10 cellular contexts compared by ENCODE assay signal in the genomic region with DNA sequence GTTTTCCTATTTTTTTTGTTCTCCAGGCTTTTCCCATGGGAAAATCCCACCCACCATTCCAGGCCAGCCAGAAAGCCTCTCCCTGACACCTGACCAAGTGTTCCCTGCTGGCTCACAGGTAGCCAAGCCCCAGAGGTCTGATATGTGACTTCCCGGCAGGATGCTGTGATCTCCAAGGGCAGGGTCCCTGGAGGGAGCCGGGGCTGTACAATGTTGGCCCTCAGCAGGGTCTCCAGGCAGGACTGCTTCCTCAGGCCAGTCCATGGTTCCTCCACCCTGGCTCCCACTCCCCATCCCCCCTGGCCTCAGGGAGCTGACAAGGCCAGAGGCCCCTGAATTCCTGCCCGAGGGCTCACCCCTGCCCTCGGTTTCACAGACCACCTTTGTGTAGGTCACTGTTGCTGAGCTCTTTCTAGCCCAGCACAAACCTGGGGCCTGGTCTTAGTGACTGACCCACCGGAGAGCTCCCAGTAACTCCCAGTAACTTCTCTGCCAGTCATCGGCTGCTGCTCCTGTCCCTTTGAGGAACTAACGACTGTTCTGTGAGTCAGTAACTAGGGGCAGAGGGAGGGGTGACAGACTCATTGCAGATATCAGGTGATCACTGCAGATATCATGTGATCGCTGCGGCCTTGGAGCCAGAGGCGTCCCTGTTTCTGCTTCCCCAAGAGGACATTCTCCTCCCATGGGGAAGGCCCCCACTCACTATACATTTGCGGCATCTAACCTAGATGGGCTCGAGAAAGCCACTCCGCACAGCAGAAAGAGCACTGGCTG. TPM values are rescaled to one million over a fixed set of nuclear protein-coding genes. Genes with fewer than 3 reads are reported as not detected.
A peak's percentile ranks its signal among the peaks of the same experiment; 100 is the strongest.
DNase-seq lines count a peak whose midpoint lies in the region; ATAC-seq and TF ChIP-seq lines count a peak whose summit lies in the region.
"Had no signal": no experiment of that assay in that cellular context is flagged by ENCODE, and none has a peak within 500 bp of the region (broad histone marks: within the 10 kb centered on the region; RNA-seq: fewer than 3 reads in every experiment).

No MANE protein-coding gene starts in this region.

- no peaks in the 10 kb centered on the region for H3K27me3 ChIP-seq in left lung

- DNase-seq in Right ventricle myocardium superior = peak; percentile 21
- DNase-seq in cardiac septum (ENCODE audit: low spot score) = no peak
- DNase-seq in T1000 (lab: John Stamatoyannopoulos, UW) = peak; percentile 26
- peak; percentile 64 to 72 for DNase-seq in left lung
- DNase-seq in natural killer cell treated with Interleukin-12 subunit alpha and Interleukin-12 subunit beta and Interleukin-15 and Interleukin-18, amount 100 ng/mL, for 72 hours (ENCODE audit: low spot score) = no peak
- DNase-seq in stimulated activated CD4-positive, alpha-beta T cell treated with anti-CD3 and anti-CD28 coated beads, Interleukin-2, amount 100 ng/mL, for 48 hours = no peak
- DNase-seq: activated B cell treated with CpG ODN at 0.5 μM for 24 hours; stimulated activated CD4-positive, alpha-beta T cell treated with anti-CD3 and anti-CD28 coated beads, Interleukin-2, amount 100 ng/mL, for 24 hours had no signal

- no peak for ATAC-seq in Right ventricle myocardium superior (ENCODE audit: poor library complexity)
- ATAC-seq in left lung = peak; percentile 19
- no peak for ATAC-seq in natural killer cell treated with Interleukin-12 subunit alpha and Interleukin-12 subunit beta and Interleukin-15 and Interleukin-18, amount 100 ng/mL, for 72 hours
- no peak for ATAC-seq in HG02981 (IDR thresholded peaks at IDR 0.05; ENCODE audit: unreplicated experiment)
- ATAC-seq in GM21367 (IDR thresholded peaks at IDR 0.05; ENCODE audit: unreplicated experiment) = no peak

- H3K9me3 ChIP-seq in left lung = no peaks in the 10 kb centered on the region

- H3K36me3 ChIP-seq in left lung = no peaks in the 10 kb centered on the region

- intact Hi-C loops in Right ventricle myocardium superior (cut with DNase I) = no loop called here
- intact Hi-C loops in cardiac septum (cut with DNase I) = no loop called here
- intact Hi-C loops in left lung (cut with DNase I) = no loop called here

- H3K27ac Mint-ChIP-seq in natural killer cell treated with Interleukin-12 subunit alpha and Interleukin-12 subunit beta and Interleukin-15 and Interleukin-18, amount 100 ng/mL, for 72 hours = no peak overlapping the region
- H3K27ac Mint-ChIP-seq: activated B cell treated with CpG ODN at 0.5 μM for 24 hours had no signal

- H3K36me3 Mint-ChIP-seq in natural killer cell treated with Interleukin-12 subunit alpha and Interleukin-12 subunit beta and Interleukin-15 and Interleukin-18, amount 100 ng/mL, for 72 hours = no peaks in the 10 kb centered on the region

- no peak overlapping the region for H3K4me3 Mint-ChIP-seq in natural killer cell treated with Interleukin-12 subunit alpha and Interleukin-12 subunit beta and Interleukin-15 and Interleukin-18, amount 100 ng/mL, for 72 hours
- H3K4me3 Mint-ChIP-seq: activated B cell treated with CpG ODN at 0.5 μM for 24 hours had no signal

- H3K4me3 ChIP-seq in left lung = no peak overlapping the region

- peaks cover 3 to 8% of the 10 kb centered on the region in 2 donors for H3K27me3 Mint-ChIP-seq in natural killer cell treated with Interleukin-12 subunit alpha and Interleukin-12 subunit beta and Interleukin-15 and Interleukin-18, amount 100 ng/mL, for 72 hours

- peaks cover 5 to 21% of the 10 kb centered on the region in 2 donors for H3K4me1 ChIP-seq in left lung

- H3K27ac ChIP-seq in left lung = peak overlapping the region; percentile 78

- H3K4me1 Mint-ChIP-seq in natural killer cell treated with Interleukin-12 subunit alpha and Interleukin-12 subunit beta and Interleukin-15 and Interleukin-18, amount 100 ng/mL, for 72 hours (ENCODE audit: low read depth in 2 of 2) = no peaks in the 10 kb centered on the region
- H3K4me1 Mint-ChIP-seq: activated B cell treated with CpG ODN at 0.5 μM for 24 hours had no signal

- TF ChIP-seq CTCF in left lung (IDR thresholded peaks at IDR 0.05) = no peak

- no peaks in the 10 kb centered on the region for H3K9me3 Mint-ChIP-seq in natural killer cell treated with Interleukin-12 subunit alpha and Interleukin-12 subunit beta and Interleukin-15 and Interleukin-18, amount 100 ng/mL, for 72 hours
- H3K9me3 Mint-ChIP-seq: activated B cell treated with CpG ODN at 0.5 μM for 24 hours had no signal

RNA-seq across cellular contexts. Expression of gene SDC1, which starts 38.7 kb away (rescaled TPM):
- total RNA-seq in Right ventricle myocardium superior = 0.11 TPM
- total RNA-seq in cardiac septum = 0.32 TPM
- total RNA-seq in left lung = 100 to 1,000 TPM; 127 to 278 TPM
- not detected for total RNA-seq in natural killer cell treated with Interleukin-12 subunit alpha and Interleukin-12 subunit beta and Interleukin-15 and Interleukin-18, amount 100 ng/mL, for 72 hours
- total RNA-seq: activated B cell treated with CpG ODN at 0.5 μM for 24 hours had no signal

Comparison
In these comparisons a context has a peak if more than half of its experiments do, and no peak if none do; other contexts are left out.
1. DNase-seq: peak in Right ventricle myocardium superior (single experiment), T1000 (single experiment) and left lung (2 of 2); none in cardiac septum (single experiment), natural killer cell treated with Interleukin-12 subunit alpha and Interleukin-12 subunit beta and Interleukin-15 and Interleukin-18, amount 100 ng/mL, for 72 hours (single experiment) and stimulated activated CD4-positive, alpha-beta T cell treated with anti-CD3 and anti-CD28 coated beads, Interleukin-2, amount 100 ng/mL, for 48 hours (0 of 2).
2. RNA of gene SDC1, which starts 38.7 kb away (total RNA-seq): 127 to 278 TPM in left lung; 0.32 TPM in cardiac septum (single experiment), 0.11 TPM in Right ventricle myocardium superior (single experiment) and not detected in natural killer cell treated with Interleukin-12 subunit alpha and Interleukin-12 subunit beta and Interleukin-15 and Interleukin-18, amount 100 ng/mL, for 72 hours; every median in the first group is over 10 times any median in the second.